Comparison of ENCODE assay signal across 10 cellular contexts in genomic region chr12:47156167-47156736, GRCh38.
A peak's percentile ranks its signal among the peaks of the same experiment; 100 is the strongest.
DNase-seq lines count a peak whose midpoint lies in the region; ATAC-seq and TF ChIP-seq lines count a peak whose summit lies in the region.
"Had no signal": no experiment of that assay in that cellular context is flagged by ENCODE, and none has a peak within 500 bp of the region (broad histone marks: within the 10 kb centered on the region; RNA-seq: fewer than 3 reads in every experiment).

No MANE protein-coding gene starts in this region.

- DNase-seq in CD4-positive, alpha-beta T cell, result no peak
- peak; percentile 66 for DNase-seq in M059J (ENCODE audit: low read depth)
- DNase-seq in choroid plexus epithelial cell (ENCODE audit: low read depth), result peak; percentile 77
- no peak for DNase-seq in memory B cell (ENCODE audit: low spot score in 2 of 2)
- no peak for DNase-seq in GM20000 (ENCODE audit: low spot score)
- no peak for DNase-seq in T-helper 2 cell treated with Interferon-gamma antibody and Interleukin-4, amounts not matched to agents 5 μg/mL and 100 μg/mL, for 36 hours (ENCODE audit: low spot score)
- DNase-seq: activated CD4-positive, alpha-beta T cell treated with anti-CD3 and anti-CD28 coated beads, Interleukin-2, amount 10 ng/mL, durations not matched to agents 7 days and 5 days; NCI-H446 treated with DMSO at 0.1 percent for 48 hours had no signal

- CTCF ChIA-PET in CD4-positive, alpha-beta T cell (lab: Charles Lee), result interaction anchor here (1.0 to 1.1 kb wide), 2 partner anchors 11 to 23 kb away, joined by 3 read pairs; no protein-coding TSS in a partner anchor

- peaks cover 60% of the 10 kb centered on the region for H3K4me1 Mint-ChIP-seq in CD4-positive, alpha-beta T cell (ENCODE audit: low read depth)
- peaks cover 14% of the 10 kb centered on the region for H3K4me1 Mint-ChIP-seq in memory B cell
- H3K4me1 Mint-ChIP-seq in T-helper 2 cell treated with Interferon-gamma antibody and Interleukin-4, amounts not matched to agents 5 μg/mL and 100 μg/mL, for 36 hours (ENCODE audit: low read depth), result peaks cover 16% of the 10 kb centered on the region

- POLR2A ChIA-PET in CD4-positive, alpha-beta T cell (lab: Charles Lee), result interaction anchor here (1.8 to 2.3 kb wide), 2 partner anchors 11 to 51 kb away, joined by 6 to 7 read pairs; no protein-coding TSS in a partner anchor

- H3K9me3 ChIP-seq in CD4-positive, alpha-beta T cell (ENCODE audit: control insufficient read depth, low read length), result peaks cover 7% of the 10 kb centered on the region

- H3K36me3 Mint-ChIP-seq in CD4-positive, alpha-beta T cell (ENCODE audit: low read depth), result peaks cover 43% of the 10 kb centered on the region
- peaks cover 26% of the 10 kb centered on the region for H3K36me3 Mint-ChIP-seq in memory B cell
- peaks cover 24% of the 10 kb centered on the region for H3K36me3 Mint-ChIP-seq in T-helper 2 cell treated with Interferon-gamma antibody and Interleukin-4, amounts not matched to agents 5 μg/mL and 100 μg/mL, for 36 hours (ENCODE audit: low read depth)

- peak; percentile 71 for ATAC-seq in CD4-positive, alpha-beta T cell (ENCODE audit: poor library complexity)
- ATAC-seq in memory B cell (ENCODE audit: low read depth) (peak; percentile 37), HG03469 (IDR thresholded peaks at IDR 0.05; ENCODE audit: unreplicated experiment) (no peak), GM21619 (IDR thresholded peaks at IDR 0.05; ENCODE audit: unreplicated experiment) (no peak)

- no peak overlapping the region for H3K4me3 Mint-ChIP-seq in CD4-positive, alpha-beta T cell
- no peak overlapping the region for H3K4me3 Mint-ChIP-seq in memory B cell
- no peak overlapping the region for H3K4me3 Mint-ChIP-seq in T-helper 2 cell treated with Interferon-gamma antibody and Interleukin-4, amounts not matched to agents 5 μg/mL and 100 μg/mL, for 36 hours
- H3K4me3 Mint-ChIP-seq: activated CD4-positive, alpha-beta T cell treated with anti-CD3 and anti-CD28 coated beads, Interleukin-2, amount 10 ng/mL, durations not matched to agents 7 days and 5 days had no signal

- H3K27ac Mint-ChIP-seq in CD4-positive, alpha-beta T cell, result peak overlapping the region; percentile 72
- H3K27ac Mint-ChIP-seq in memory B cell, result peak overlapping the region; percentile 65
- H3K27ac Mint-ChIP-seq in T-helper 2 cell treated with Interferon-gamma antibody and Interleukin-4, amounts not matched to agents 5 μg/mL and 100 μg/mL, for 36 hours, result no peak overlapping the region
- H3K27ac Mint-ChIP-seq: activated CD4-positive, alpha-beta T cell treated with anti-CD3 and anti-CD28 coated beads, Interleukin-2, amount 10 ng/mL, durations not matched to agents 7 days and 5 days had no signal

- no peak overlapping the region for H3K4me3 ChIP-seq in choroid plexus epithelial cell (ENCODE audit: low read depth, low read length)

- no peak for TF ChIP-seq CTCF in CD4-positive, alpha-beta T cell (IDR thresholded peaks at IDR 0.05)
- TF ChIP-seq CTCF in choroid plexus epithelial cell (conservative IDR thresholded peaks at IDR 0.05; ENCODE audit: low read depth, low read length) (no peak), GM20000 (IDR thresholded peaks at IDR 0.05; ENCODE audit: extremely low read depth, missing control alignments) (no peak)

- H3K27ac ChIP-seq in CD4-positive, alpha-beta T cell (ENCODE audit: low read depth, low read length), result no peak overlapping the region

- H3K27me3 Mint-ChIP-seq in CD4-positive, alpha-beta T cell, result no peaks in the 10 kb centered on the region
- H3K27me3 Mint-ChIP-seq in memory B cell, result no peaks in the 10 kb centered on the region
- no peaks in the 10 kb centered on the region for H3K27me3 Mint-ChIP-seq in T-helper 2 cell treated with Interferon-gamma antibody and Interleukin-4, amounts not matched to agents 5 μg/mL and 100 μg/mL, for 36 hours (ENCODE audit: low read depth)
- H3K27me3 Mint-ChIP-seq: activated CD4-positive, alpha-beta T cell treated with anti-CD3 and anti-CD28 coated beads, Interleukin-2, amount 10 ng/mL, durations not matched to agents 7 days and 5 days had no signal

- H3K27me3 ChIP-seq in CD4-positive, alpha-beta T cell (ENCODE audit: control insufficient read depth, insufficient read depth, low read length), result no peaks in the 10 kb centered on the region

- intact Hi-C loops in CD4-positive, alpha-beta T cell (cut with DNase I, micrococcal nuclease), result no loop called here

- H3K9me3 Mint-ChIP-seq in CD4-positive, alpha-beta T cell, result peaks cover 6% of the 10 kb centered on the region
- H3K9me3 Mint-ChIP-seq in memory B cell, result peaks cover 3% of the 10 kb centered on the region
- H3K9me3 Mint-ChIP-seq in T-helper 2 cell treated with Interferon-gamma antibody and Interleukin-4, amounts not matched to agents 5 μg/mL and 100 μg/mL, for 36 hours, result peaks cover 18% of the 10 kb centered on the region

Comparison
In these comparisons a context has a peak if more than half of its experiments do, and no peak if none do; other contexts are left out.
1. ATAC-seq: peak in CD4-positive, alpha-beta T cell (single experiment) and memory B cell (single experiment); none in HG03469 (single experiment) and GM21619 (single experiment).
2. DNase-seq: peak in M059J (single experiment) and choroid plexus epithelial cell (single experiment); none in CD4-positive, alpha-beta T cell (0 of 10), memory B cell (0 of 2), GM20000 (single experiment) and T-helper 2 cell treated with Interferon-gamma antibody and Interleukin-4, amounts not matched to agents 5 μg/mL and 100 μg/mL, for 36 hours (single experiment).